1 cellular context compared by ENCODE assay signal in genomic region chr6:31663961-31664789, GRCh38.
A peak's percentile ranks its signal among the peaks of the same experiment; 100 is the strongest.
TF ChIP-seq lines count a peak whose summit lies in the region.

No MANE protein-coding gene starts in this region.

TF ChIP-seq in K562, 482 proteins besides CTCF, POLR2A, EP300 and RAD21 (continued from another document):
- TF ChIP-seq, protein P1, sequence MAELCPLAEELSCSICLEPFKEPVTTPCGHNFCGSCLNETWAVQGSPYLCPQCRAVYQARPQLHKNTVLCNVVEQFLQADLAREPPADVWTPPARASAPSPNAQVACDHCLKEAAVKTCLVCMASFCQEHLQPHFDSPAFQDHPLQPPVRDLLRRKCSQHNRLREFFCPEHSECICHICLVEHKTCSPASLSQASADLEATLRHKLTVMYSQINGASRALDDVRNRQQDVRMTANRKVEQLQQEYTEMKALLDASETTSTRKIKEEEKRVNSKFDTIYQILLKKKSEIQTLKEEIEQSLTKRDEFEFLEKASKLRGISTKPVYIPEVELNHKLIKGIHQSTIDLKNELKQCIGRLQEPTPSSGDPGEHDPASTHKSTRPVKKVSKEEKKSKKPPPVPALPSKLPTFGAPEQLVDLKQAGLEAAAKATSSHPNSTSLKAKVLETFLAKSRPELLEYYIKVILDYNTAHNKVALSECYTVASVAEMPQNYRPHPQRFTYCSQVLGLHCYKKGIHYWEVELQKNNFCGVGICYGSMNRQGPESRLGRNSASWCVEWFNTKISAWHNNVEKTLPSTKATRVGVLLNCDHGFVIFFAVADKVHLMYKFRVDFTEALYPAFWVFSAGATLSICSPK (IDR thresholded peaks at IDR 0.05; ENCODE audit: borderline replicate concordance) = no peak
- TF ChIP-seq ZNF668 (CRISPR knock-in tag; IDR thresholded peaks at IDR 0.05) = no peak
- TF ChIP-seq PHB2 (IDR thresholded peaks at IDR 0.05; ENCODE audit: low read depth) = no peak; the same call in 1 of the 2 replicates
- no peak for TF ChIP-seq TEAD2 (tag; IDR thresholded peaks at IDR 0.05)
- TF ChIP-seq EGR1 (conservative IDR thresholded peaks at IDR 0.05) = no peak
- no peak for TF ChIP-seq ZNF124 (CRISPR knock-in tag; IDR thresholded peaks at IDR 0.05)
- TF ChIP-seq RHOXF2B (CRISPR knock-in tag; conservative IDR thresholded peaks at IDR 0.05) = no peak
- no peak for TF ChIP-seq MAFG (tag; conservative IDR thresholded peaks at IDR 0.05)
- peak; percentile 53 for TF ChIP-seq ASH1L (IDR thresholded peaks at IDR 0.05; ENCODE audit: borderline replicate concordance, low read depth, partially characterized antibody)
- TF ChIP-seq ZFP36 (IDR thresholded peaks at IDR 0.05; ENCODE audit: low read depth, low read length, partially characterized antibody) = no peak
- no peak for TF ChIP-seq SMAD3 (CRISPR knock-in tag; conservative IDR thresholded peaks at IDR 0.05)
- TF ChIP-seq, protein P2, sequence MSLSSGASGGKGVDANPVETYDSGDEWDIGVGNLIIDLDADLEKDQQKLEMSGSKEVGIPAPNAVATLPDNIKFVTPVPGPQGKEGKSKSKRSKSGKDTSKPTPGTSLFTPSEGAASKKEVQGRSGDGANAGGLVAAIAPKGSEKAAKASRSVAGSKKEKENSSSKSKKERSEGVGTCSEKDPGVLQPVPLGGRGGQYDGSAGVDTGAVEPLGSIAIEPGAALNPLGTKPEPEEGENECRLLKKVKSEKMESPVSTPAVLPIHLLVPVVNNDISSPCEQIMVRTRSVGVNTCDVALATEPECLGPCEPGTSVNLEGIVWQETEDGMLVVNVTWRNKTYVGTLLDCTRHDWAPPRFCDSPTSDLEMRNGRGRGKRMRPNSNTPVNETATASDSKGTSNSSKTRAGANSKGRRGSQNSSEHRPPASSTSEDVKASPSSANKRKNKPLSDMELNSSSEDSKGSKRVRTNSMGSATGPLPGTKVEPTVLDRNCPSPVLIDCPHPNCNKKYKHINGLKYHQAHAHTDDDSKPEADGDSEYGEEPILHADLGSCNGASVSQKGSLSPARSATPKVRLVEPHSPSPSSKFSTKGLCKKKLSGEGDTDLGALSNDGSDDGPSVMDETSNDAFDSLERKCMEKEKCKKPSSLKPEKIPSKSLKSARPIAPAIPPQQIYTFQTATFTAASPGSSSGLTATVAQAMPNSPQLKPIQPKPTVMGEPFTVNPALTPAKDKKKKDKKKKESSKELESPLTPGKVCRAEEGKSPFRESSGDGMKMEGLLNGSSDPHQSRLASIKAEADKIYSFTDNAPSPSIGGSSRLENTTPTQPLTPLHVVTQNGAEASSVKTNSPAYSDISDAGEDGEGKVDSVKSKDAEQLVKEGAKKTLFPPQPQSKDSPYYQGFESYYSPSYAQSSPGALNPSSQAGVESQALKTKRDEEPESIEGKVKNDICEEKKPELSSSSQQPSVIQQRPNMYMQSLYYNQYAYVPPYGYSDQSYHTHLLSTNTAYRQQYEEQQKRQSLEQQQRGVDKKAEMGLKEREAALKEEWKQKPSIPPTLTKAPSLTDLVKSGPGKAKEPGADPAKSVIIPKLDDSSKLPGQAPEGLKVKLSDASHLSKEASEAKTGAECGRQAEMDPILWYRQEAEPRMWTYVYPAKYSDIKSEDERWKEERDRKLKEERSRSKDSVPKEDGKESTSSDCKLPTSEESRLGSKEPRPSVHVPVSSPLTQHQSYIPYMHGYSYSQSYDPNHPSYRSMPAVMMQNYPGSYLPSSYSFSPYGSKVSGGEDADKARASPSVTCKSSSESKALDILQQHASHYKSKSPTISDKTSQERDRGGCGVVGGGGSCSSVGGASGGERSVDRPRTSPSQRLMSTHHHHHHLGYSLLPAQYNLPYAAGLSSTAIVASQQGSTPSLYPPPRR (CRISPR knock-in tag; IDR thresholded peaks at IDR 0.05; ENCODE audit: borderline replicate concordance) = no peak
- no peak for TF ChIP-seq KDM2B (CRISPR knock-in tag; IDR thresholded peaks at IDR 0.05)
- no peak; a peak in 1 of 4 replicates for TF ChIP-seq NRF1 (conservative IDR thresholded peaks at IDR 0.05 in 1 of 2, IDR thresholded peaks at IDR 0.05 in 1 of 2)
- no peak for TF ChIP-seq CGGBP1 (CRISPR knock-in tag; IDR thresholded peaks at IDR 0.05)
- TF ChIP-seq KLF10 (CRISPR knock-in tag; IDR thresholded peaks at IDR 0.05) = no peak
- no peak for TF ChIP-seq NONO (IDR thresholded peaks at IDR 0.05; ENCODE audit: low read depth in 2 of 2, low read length in 1 of 2)
